In genomic region chr13:51764184-51765141, GRCh38 we compare ENCODE assay signal across 8 cellular contexts. TPM values are rescaled to one million over a fixed set of nuclear protein-coding genes. Genes with fewer than 3 reads are reported as not detected.
DNase-seq lines count a peak whose midpoint lies in the region; ATAC-seq and TF ChIP-seq lines count a peak whose summit lies in the region.

No MANE protein-coding gene starts in this region.

- H2BK5ac ChIP-seq in H9 (ENCODE audit: insufficient read length, low read length), result no peak overlapping the region

- no peak overlapping the region for H3T11ph ChIP-seq in H9 (ENCODE audit: low read length)

- peaks cover 8 to 42% (median 37%) of the 10 kb centered on the region in 3 experiments for H3K36me3 Mint-ChIP-seq in H9 (ENCODE audit: insufficient read depth in 1 of 3, low read depth in 3 of 3)
- peaks cover 33% of the 10 kb centered on the region for H3K36me3 Mint-ChIP-seq in activated T-cell treated with anti-CD3 and anti-CD28 coated beads, Interleukin-2, amount 50 U/mL, for 24 hours (ENCODE audit: low read depth)

- DNase-seq in H9 (no peak), NCI-H2029 treated with DMSO at 0.1 percent for 48 hours (lab: John Stamatoyannopoulos, UW) (peak; percentile 68), foreskin keratinocyte (no peak), posterior cingulate gyrus (peak in 8 of 10 donors; percentile 43 to 94 (median 63)), upper lobe of right lung (no peak), RPMI8226 (no peak)
- peak; percentile 80 for DNase-seq in activated T-cell treated with anti-CD3 and anti-CD28 coated beads, Interleukin-2, amount 50 U/mL, for 24 hours

- H4K20me1 ChIP-seq in H9 (ENCODE audit: control insufficient read depth, insufficient read depth, insufficient read length), result no peaks in the 10 kb centered on the region

- no peak overlapping the region for H4K5ac ChIP-seq in H9 (ENCODE audit: insufficient read length, low read depth, low read length)

- no peak overlapping the region for H3K14ac ChIP-seq in H9 (ENCODE audit: insufficient read depth, low read length)

- no peak overlapping the region for H2BK20ac ChIP-seq in H9 (ENCODE audit: low read depth, low read length, poor library complexity, severe bottlenecking)

- H3K4me1 Mint-ChIP-seq in H9, result peaks cover 18 to 22% of the 10 kb centered on the region in 2 experiments
- H3K4me1 Mint-ChIP-seq in activated T-cell treated with anti-CD3 and anti-CD28 coated beads, Interleukin-2, amount 50 U/mL, for 24 hours (ENCODE audit: low read depth), result peaks cover 51% of the 10 kb centered on the region

- H3K9me3 Mint-ChIP-seq in H9, result no peaks in the 10 kb centered on the region
- no peaks in the 10 kb centered on the region for H3K9me3 Mint-ChIP-seq in activated T-cell treated with anti-CD3 and anti-CD28 coated beads, Interleukin-2, amount 50 U/mL, for 24 hours

- H2AK5ac ChIP-seq in H9 (ENCODE audit: insufficient read length, low read length), result no peak overlapping the region

- no peak overlapping the region for H2BK15ac ChIP-seq in H9 (ENCODE audit: low read depth, low read length)

- H3K27me3 ChIP-seq in H9 (ENCODE audit: insufficient read depth, low read length) (no peaks in the 10 kb centered on the region), foreskin keratinocyte (no peaks in the 10 kb centered on the region), upper lobe of right lung (no peaks in the 10 kb centered on the region)

- no peak overlapping the region for H3K4me2 ChIP-seq in H9 (ENCODE audit: insufficient read depth, insufficient read length, low read length)

- H3K4me1 ChIP-seq in H9 (ENCODE audit: insufficient read depth, low read length) (0 out of 2 replicates have a peak, but pooled peaks cover 3% of the 10 kb centered on the region), foreskin keratinocyte (no peaks in the 10 kb centered on the region), upper lobe of right lung (peaks cover 15% of the 10 kb centered on the region)

- H4K91ac ChIP-seq in H9 (ENCODE audit: insufficient read length, low read depth, low read length), result no peak overlapping the region

- peak overlapping the region in 2 of 3 experiments; percentile 13 to 82; a peak in 4 of 7 replicates for H3K27ac Mint-ChIP-seq in H9
- peak overlapping the region; percentile 90 for H3K27ac Mint-ChIP-seq in activated T-cell treated with anti-CD3 and anti-CD28 coated beads, Interleukin-2, amount 50 U/mL, for 24 hours

- H3K23ac ChIP-seq in H9 (ENCODE audit: insufficient read length, low read depth, low read length), result no peak overlapping the region

- H2BK12ac ChIP-seq in H9 (ENCODE audit: insufficient read length, low read depth, low read length), result no peak overlapping the region

- intact Hi-C loops in posterior cingulate gyrus (cut with DNase I) (no loop called here), upper lobe of right lung (cut with DNase I) (no loop called here)

- TF ChIP-seq CTCF in H9 (conservative IDR thresholded peaks at IDR 0.05), result no peak
- TF ChIP-seq CTCF in foreskin keratinocyte (conservative IDR thresholded peaks at IDR 0.05), result no peak
- no peak for TF ChIP-seq CTCF in upper lobe of right lung (IDR thresholded peaks at IDR 0.05)

- no peak overlapping the region for H3K4ac ChIP-seq in H9 (ENCODE audit: low read depth, low read length)

- peak; percentile 42 for ATAC-seq in foreskin keratinocyte
- ATAC-seq in upper lobe of right lung, result peak; percentile 79

- no peak overlapping the region for H2BK120ac ChIP-seq in H9 (ENCODE audit: low read depth, low read length, poor library complexity, severe bottlenecking)

- H3K4me3 ChIP-seq in GM08714 (ENCODE audit: low read length) (peak overlapping the region; percentile 5; the same call in 1 of the 2 replicates), upper lobe of right lung (no peak overlapping the region)

- H3K79me1 ChIP-seq in H9 (ENCODE audit: insufficient read depth, low read depth, low read length, poor library complexity, severe bottlenecking), result no peaks in the 10 kb centered on the region

- no peaks in the 10 kb centered on the region for H3K9me3 ChIP-seq in H9 (ENCODE audit: control insufficient read depth, low read depth, low read length)
- H3K9me3 ChIP-seq in upper lobe of right lung, result no peaks in the 10 kb centered on the region

- H4K8ac ChIP-seq in H9 (replicated peaks; ENCODE audit: insufficient read length, low read depth, low read length), result no peak overlapping the region

- H3K18ac ChIP-seq in H9 (ENCODE audit: insufficient read length, low read depth, low read length), result no peak overlapping the region

- H3K36me3 ChIP-seq in upper lobe of right lung, result peaks cover 16% of the 10 kb centered on the region

- no peak overlapping the region for H3K56ac ChIP-seq in H9 (ENCODE audit: insufficient read length, low read depth, low read length)

- H3K27ac ChIP-seq in H9 (ENCODE audit: insufficient read length, low read depth, low read length) (no peak overlapping the region), foreskin keratinocyte (no peak overlapping the region), upper lobe of right lung (peak overlapping the region; percentile 55)

- no peak overlapping the region for H3K4me3 Mint-ChIP-seq in H9
- H3K4me3 Mint-ChIP-seq in activated T-cell treated with anti-CD3 and anti-CD28 coated beads, Interleukin-2, amount 50 U/mL, for 24 hours, result peak overlapping the region; percentile 77

- H2AFZ ChIP-seq in H9 (ENCODE audit: low read length), result no peak overlapping the region

- no peaks in the 10 kb centered on the region for H3K23me2 ChIP-seq in H9 (ENCODE audit: insufficient read length, low read depth, low read length, poor library complexity, severe bottlenecking)

- no peaks in the 10 kb centered on the region for H3K27me3 Mint-ChIP-seq in H9 (ENCODE audit: low read depth)
- H3K27me3 Mint-ChIP-seq in activated T-cell treated with anti-CD3 and anti-CD28 coated beads, Interleukin-2, amount 50 U/mL, for 24 hours, result no peaks in the 10 kb centered on the region

- peak overlapping the region; percentile 20 for H3K9ac ChIP-seq in H9 (ENCODE audit: extremely low read depth, insufficient read length, low read length)

- no CpG with 5 or more reads among the region's 12 CpGs for WGBS in H9 (ENCODE audit: extremely low coverage, insufficient read length, low lambda C conversion rate)

- peaks cover 2% of the 10 kb centered on the region; the same call in 1 of the 2 replicates for H3K79me2 ChIP-seq in H9 (ENCODE audit: insufficient read depth, low read length)

RNA-seq across cellular contexts. Expression of gene DHRS12, which starts 39.5 kb away (rescaled TPM):
- total RNA-seq in H9 (2021) (8.8 and 11.1 TPM in 2 replicates), foreskin keratinocyte (2.2 and 2.6 TPM in 2 replicates), upper lobe of right lung (14.9 TPM)
- 4.7 and 5.0 TPM in 2 replicates for polyA plus RNA-seq in foreskin keratinocyte

Comparison
In these comparisons a context has a peak if more than half of its experiments do, and no peak if none do; other contexts are left out.
1. DNase-seq: peak in NCI-H2029 treated with DMSO at 0.1 percent for 48 hours (single experiment), activated T-cell treated with anti-CD3 and anti-CD28 coated beads, Interleukin-2, amount 50 U/mL, for 24 hours (single experiment) and posterior cingulate gyrus (8 of 10); none in H9 (single experiment), foreskin keratinocyte (0 of 2), upper lobe of right lung (single experiment) and RPMI8226 (single experiment).